Comparison of ENCODE assay signal across 8 cellular contexts in the genomic region with DNA sequence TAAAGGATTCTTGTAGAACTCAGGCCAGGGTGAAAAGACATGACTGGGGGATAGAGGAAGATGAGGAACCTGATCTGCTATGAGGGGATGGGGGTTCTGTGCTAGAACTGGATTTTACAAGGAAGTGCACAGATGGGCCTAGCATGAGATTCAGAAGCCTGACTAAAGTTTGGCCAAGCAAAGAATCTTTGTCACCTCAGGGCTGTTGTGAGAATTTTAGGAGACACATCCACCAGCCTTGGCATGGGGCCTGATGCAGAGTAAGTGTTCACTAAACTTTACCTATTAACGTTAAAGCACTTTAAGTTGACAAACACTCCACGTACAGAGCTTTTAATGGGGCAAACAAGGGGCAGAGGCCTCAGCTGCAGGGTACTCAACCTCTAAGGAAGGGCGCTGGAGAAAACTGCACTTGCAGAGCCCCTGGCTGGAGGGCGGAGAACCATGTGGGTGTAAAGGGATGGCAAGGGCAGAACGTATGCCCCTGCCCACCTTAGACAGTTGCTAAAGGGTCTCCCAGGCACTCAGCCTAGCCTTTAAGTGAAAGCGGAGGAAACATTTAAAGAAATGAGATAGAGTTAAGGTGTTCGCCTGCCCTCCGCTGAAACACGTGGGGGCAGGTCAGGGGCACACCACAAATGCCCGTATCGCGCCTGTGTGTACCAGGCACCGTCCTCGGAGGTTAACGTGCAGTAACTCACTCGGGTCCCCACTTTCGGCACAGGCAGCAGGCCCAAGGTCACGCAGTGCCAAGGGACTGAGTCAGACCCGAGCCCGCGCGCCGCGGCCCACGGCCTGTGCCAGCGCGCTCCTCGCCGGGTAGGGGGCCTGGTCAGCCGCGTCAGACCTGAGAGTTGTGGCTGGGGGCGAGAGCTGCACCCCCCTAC. TPM values are rescaled to one million over a fixed set of nuclear protein-coding genes. Genes with fewer than 3 reads are reported as not detected.
DNase-seq lines count a peak whose midpoint lies in the region; ATAC-seq and TF ChIP-seq lines count a peak whose summit lies in the region.

No MANE protein-coding gene starts in this region.

- H3K27ac ChIP-seq in DND-41 (ENCODE audit: low read length): peak overlapping the region; percentile 28; the same call in 1 of the 2 replicates

- no peaks in the 10 kb centered on the region for H3K9me3 Mint-ChIP-seq in activated naive CD4-positive, alpha-beta T cell treated with anti-CD3 and anti-CD28 coated beads for 36 hours

- H3K36me3 Mint-ChIP-seq in activated naive CD4-positive, alpha-beta T cell treated with anti-CD3 and anti-CD28 coated beads for 36 hours (ENCODE audit: low read depth): peaks cover 23% of the 10 kb centered on the region

- H3K27me3 ChIP-seq in DND-41 (ENCODE audit: insufficient read depth, low read length, poor library complexity): no peaks in the 10 kb centered on the region

- peaks cover 40% of the 10 kb centered on the region for H3K79me2 ChIP-seq in DND-41 (ENCODE audit: insufficient read depth, low read length)

- peak overlapping the region; percentile 60 for H3K4me2 ChIP-seq in DND-41 (ENCODE audit: insufficient read depth, low read length)

- H4K20me1 ChIP-seq in DND-41 (ENCODE audit: insufficient read depth, low read length): peaks cover 25% of the 10 kb centered on the region; the same call in 1 of the 2 replicates

- H3K4me3 Mint-ChIP-seq in activated naive CD4-positive, alpha-beta T cell treated with anti-CD3 and anti-CD28 coated beads for 36 hours: peak overlapping the region; percentile 67

- intact Hi-C loops in activated naive CD4-positive, alpha-beta T cell treated with anti-CD3 and anti-CD28 coated beads for 36 hours (cut with micrococcal nuclease): no loop called here
- intact Hi-C loops in left cardiac atrium (cut with DNase I): loop anchor here in 1 of 2 donors (10.0 kb wide), 2 partner anchors 128 to 132 kb away; no protein-coding TSS in a partner anchor
- intact Hi-C loops in sciatic nerve (cut with DNase I): no loop called here

- TF ChIP-seq CTCF in DND-41 (IDR thresholded peaks at IDR 0.05; ENCODE audit: borderline replicate concordance, extremely low read depth, low read length, poor library complexity, severe bottlenecking): no peak

- DNase-seq in DND-41: peak; percentile 16
- DNase-seq in activated naive CD4-positive, alpha-beta T cell treated with anti-CD3 and anti-CD28 coated beads for 36 hours: peak; percentile 20
- peak; percentile 55 for DNase-seq in left cardiac atrium
- no peak for DNase-seq in sciatic nerve (ENCODE audit: low spot score)
- no peak for DNase-seq in RKO (ENCODE audit: low spot score)
- DNase-seq in middle frontal gyrus (ENCODE audit: extremely low spot score, low spot score): no peak
- DNase-seq in activated effector memory CD4-positive, alpha-beta T cell treated with Interleukin-2 at 50 U/mL for 16 hours: no peak

- CTCF ChIA-PET in activated naive CD4-positive, alpha-beta T cell treated with anti-CD3 and anti-CD28 coated beads for 36 hours (lab: Charles Lee): interaction anchor here (0.6 to 1.2 kb wide), 7 partner anchors 7 to 284 kb away, joined by 3 to 4 read pairs (median 3); no protein-coding TSS in a partner anchor

- H3K4me3 ChIP-seq in DND-41 (ENCODE audit: low read depth in 1 of 2, low read length in 2 of 2): peak overlapping the region in 1 of 2 experiments; percentile 94; a peak in 2 of 4 replicates

- peak overlapping the region; percentile 73 for H2AFZ ChIP-seq in DND-41 (ENCODE audit: low read depth, low read length)

- H3K4me1 ChIP-seq in DND-41 (ENCODE audit: insufficient read depth, low read length): peaks cover 41% of the 10 kb centered on the region

- peaks cover 29% of the 10 kb centered on the region for H3K36me3 ChIP-seq in DND-41 (ENCODE audit: insufficient read depth, low read length)

- ATAC-seq in DND-41 (ENCODE audit: insufficient read depth, low read depth) (0 out of 3 replicates have a peak, but pooled peaks have one; percentile 3), HG02938 (IDR thresholded peaks at IDR 0.05; ENCODE audit: unreplicated experiment) (peak; percentile 3), left cardiac atrium (peak; percentile 39 to 74), sciatic nerve (peak; percentile 59)

- peaks cover 29% of the 10 kb centered on the region for H3K4me1 Mint-ChIP-seq in activated naive CD4-positive, alpha-beta T cell treated with anti-CD3 and anti-CD28 coated beads for 36 hours (ENCODE audit: low read depth)

- H3K27me3 Mint-ChIP-seq in activated naive CD4-positive, alpha-beta T cell treated with anti-CD3 and anti-CD28 coated beads for 36 hours (ENCODE audit: low read depth): no peaks in the 10 kb centered on the region

- peak overlapping the region; percentile 42 for H3K27ac Mint-ChIP-seq in activated naive CD4-positive, alpha-beta T cell treated with anti-CD3 and anti-CD28 coated beads for 36 hours

- peak overlapping the region; percentile 89; the same call in 1 of the 2 replicates for H3K9ac ChIP-seq in DND-41 (ENCODE audit: low read depth, low read length)

- no peaks in the 10 kb centered on the region for H3K9me3 ChIP-seq in DND-41 (ENCODE audit: insufficient read depth, low read length, severe bottlenecking)

RNA-seq across cellular contexts. Expression of a gene that starts 1.0 kb away (rescaled TPM):
- total RNA-seq in activated naive CD4-positive, alpha-beta T cell treated with anti-CD3 and anti-CD28 coated beads for 36 hours: 10 to 100 TPM; 78.9 to 80.0 TPM
- total RNA-seq in left cardiac atrium (10 to 100 TPM; 54.8 to 67.2 TPM), sciatic nerve (142 TPM)

RNA-seq across cellular contexts. Expression of a gene that starts 1.0 kb away (rescaled TPM):
- total RNA-seq in activated naive CD4-positive, alpha-beta T cell treated with anti-CD3 and anti-CD28 coated beads for 36 hours: 10 to 100 TPM; 21.2 to 21.7 TPM
- total RNA-seq in left cardiac atrium: 10 to 100 TPM in 1 of 2 donors, 1 to 10 TPM in 1; 6.6 to 13.4 TPM
- total RNA-seq in sciatic nerve: 67.7 TPM

Comparison
In these comparisons a context has a peak if more than half of its experiments do, and no peak if none do; other contexts are left out.
1. ATAC-seq: peak in every context shown above with its lines; median percentile 59 in sciatic nerve; 56 in left cardiac atrium; 3 in DND-41; 3 in HG02938.
2. DNase-seq: peak in DND-41 (single experiment), activated naive CD4-positive, alpha-beta T cell treated with anti-CD3 and anti-CD28 coated beads for 36 hours (single experiment) and left cardiac atrium (single experiment); none in sciatic nerve (single experiment), RKO (single experiment), middle frontal gyrus (single experiment) and activated effector memory CD4-positive, alpha-beta T cell treated with Interleukin-2 at 50 U/mL for 16 hours (single experiment).